In the genomic region with DNA sequence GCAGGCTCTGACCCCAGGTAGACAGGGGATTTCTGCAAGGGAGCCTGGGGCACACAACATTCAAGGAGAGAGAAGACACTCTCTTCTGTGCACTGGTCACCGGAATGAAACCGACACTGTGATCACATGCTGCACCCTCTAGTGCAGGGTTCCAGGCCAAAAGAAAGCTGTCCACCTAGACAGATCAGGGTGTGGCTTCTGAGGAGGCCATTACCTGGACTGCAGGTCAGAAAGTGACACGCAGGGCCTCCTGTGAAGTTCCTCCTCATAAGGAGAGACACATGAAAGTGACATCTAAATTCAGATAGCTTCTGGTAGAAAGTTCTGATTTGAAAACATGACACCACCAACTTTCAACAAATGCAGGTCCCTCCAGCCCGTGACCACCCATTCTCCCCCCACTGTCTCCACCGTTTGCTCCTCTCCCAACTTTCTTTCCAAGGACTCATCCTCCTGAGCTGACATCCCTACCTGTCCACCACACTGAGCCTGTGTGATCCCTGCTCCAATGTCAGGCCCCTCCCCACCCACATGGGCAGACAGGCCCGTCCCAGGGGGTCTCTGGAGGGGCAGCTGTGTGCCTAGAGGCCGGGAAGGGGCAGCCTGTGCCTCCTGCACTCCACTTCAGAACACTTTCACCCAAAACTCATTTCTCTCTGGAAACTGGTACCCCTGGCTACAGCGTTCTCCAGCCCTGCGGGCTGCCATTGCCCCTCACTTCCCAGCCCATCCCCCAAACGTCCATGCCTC, we compare ENCODE assay signal across 16 cellular contexts.
"Had no signal": no experiment of that assay in that cellular context is flagged by ENCODE, and none has a peak within 500 bp of the region (broad histone marks: within the 10 kb centered on the region; RNA-seq: fewer than 3 reads in every experiment).

No MANE protein-coding gene starts in this region.

- H3K27me3 Mint-ChIP-seq: dendritic cell treated with granulocyte-macrophage colony-stimulating factor and Interleukin-4, amounts not matched to agents 40 ng/mL and 50 ng/mL, for 4 days had no signal

- H3K9me3 Mint-ChIP-seq: activated CD8-positive, alpha-beta T cell treated with anti-CD3 and anti-CD28 coated beads for 36 hours; activated naive CD8-positive, alpha-beta T cell treated with anti-CD3 and anti-CD28 coated beads for 36 hours; immature natural killer cell; T-helper 1 cell treated with Interleukin-12 subunit alpha and Interleukin-12 subunit beta and Interleukin-4 antibody, amounts not matched to agents 30 μg/mL and 1 μg/mL, for 36 hours had no signal

- H3K4me3 Mint-ChIP-seq: activated CD4-positive, alpha-beta T cell treated with anti-CD3 and anti-CD28 coated beads for 36 hours; activated CD8-positive, alpha-beta T cell treated with anti-CD3 and anti-CD28 coated beads for 36 hours; activated naive CD8-positive, alpha-beta T cell treated with anti-CD3 and anti-CD28 coated beads for 36 hours; dendritic cell treated with granulocyte-macrophage colony-stimulating factor and Interleukin-4, amounts not matched to agents 40 ng/mL and 50 ng/mL, for 4 days; immature natural killer cell; neural progenitor cell; stimulated activated effector memory CD8-positive, alpha-beta T cell treated with anti-CD3 and anti-CD28 coated beads, Interleukin-12 subunit alpha, Interleukin-12 subunit beta, amount 100 ng/mL, for 72 hours; T-helper 1 cell treated with Interleukin-12 subunit alpha and Interleukin-12 subunit beta and Interleukin-4 antibody, amounts not matched to agents 30 μg/mL and 1 μg/mL, for 36 hours had no signal

- H2AFZ ChIP-seq: neural progenitor cell had no signal

- H3K27ac ChIP-seq: brain microvascular endothelial cell, epithelial cell of prostate, neural progenitor cell, ovary, upper lobe of left lung, WERI-Rb-1 had no signal

- H3K36me3 ChIP-seq: neural progenitor cell, ovary, upper lobe of left lung, WERI-Rb-1 had no signal

- H3K27me3 ChIP-seq: brain microvascular endothelial cell, neural progenitor cell, ovary, upper lobe of left lung had no signal

- H3K27ac Mint-ChIP-seq: activated CD4-positive, alpha-beta T cell treated with anti-CD3 and anti-CD28 coated beads for 36 hours; activated CD8-positive, alpha-beta T cell treated with anti-CD3 and anti-CD28 coated beads for 36 hours; activated naive CD8-positive, alpha-beta T cell treated with anti-CD3 and anti-CD28 coated beads for 36 hours; dendritic cell treated with granulocyte-macrophage colony-stimulating factor and Interleukin-4, amounts not matched to agents 40 ng/mL and 50 ng/mL, for 4 days; immature natural killer cell; stimulated activated effector memory CD8-positive, alpha-beta T cell treated with anti-CD3 and anti-CD28 coated beads, Interleukin-12 subunit alpha, Interleukin-12 subunit beta, amount 100 ng/mL, for 72 hours; T-helper 1 cell treated with Interleukin-12 subunit alpha and Interleukin-12 subunit beta and Interleukin-4 antibody, amounts not matched to agents 30 μg/mL and 1 μg/mL, for 36 hours had no signal

- H3K4me2 ChIP-seq: neural progenitor cell had no signal

- H3K4me1 Mint-ChIP-seq: activated CD4-positive, alpha-beta T cell treated with anti-CD3 and anti-CD28 coated beads for 36 hours; immature natural killer cell; stimulated activated effector memory CD8-positive, alpha-beta T cell treated with anti-CD3 and anti-CD28 coated beads, Interleukin-12 subunit alpha, Interleukin-12 subunit beta, amount 100 ng/mL, for 72 hours had no signal

- H3K9me3 ChIP-seq: ovary, upper lobe of left lung had no signal

- ATAC-seq: activated CD4-positive, alpha-beta T cell treated with anti-CD3 and anti-CD28 coated beads for 36 hours; activated CD8-positive, alpha-beta T cell treated with anti-CD3 and anti-CD28 coated beads for 36 hours had no signal

- H3K4me3 ChIP-seq: neural progenitor cell, ovary, upper lobe of left lung had no signal

- DNase-seq: activated CD4-positive, alpha-beta T cell treated with anti-CD3 and anti-CD28 coated beads for 36 hours; activated CD8-positive, alpha-beta T cell treated with anti-CD3 and anti-CD28 coated beads for 36 hours; activated naive CD8-positive, alpha-beta T cell treated with anti-CD3 and anti-CD28 coated beads for 36 hours; activated T-cell treated with anti-CD3 and anti-CD28 coated beads, Interleukin-2, amount 50 U/mL, for 48 hours; brain microvascular endothelial cell; cerebellar nuclear complex; effector memory CD4-positive, alpha-beta T cell; immature natural killer cell; WERI-Rb-1 had no signal

- H3K36me3 Mint-ChIP-seq: activated naive CD8-positive, alpha-beta T cell treated with anti-CD3 and anti-CD28 coated beads for 36 hours; immature natural killer cell; neural progenitor cell; stimulated activated effector memory CD8-positive, alpha-beta T cell treated with anti-CD3 and anti-CD28 coated beads, Interleukin-12 subunit alpha, Interleukin-12 subunit beta, amount 100 ng/mL, for 72 hours had no signal

- H3K9ac ChIP-seq: neural progenitor cell had no signal
